11 cellular contexts compared by ENCODE assay signal in genomic region chr3:156677536-156677935, GRCh38. TPM values are rescaled to one million over a fixed set of nuclear protein-coding genes. Genes with fewer than 3 reads are reported as not detected.
DNase-seq lines count a peak whose midpoint lies in the region; ATAC-seq, FAIRE-seq and TF ChIP-seq lines count a peak whose summit lies in the region.
"Had no signal": no experiment of that assay in that cellular context is flagged by ENCODE, and none has a peak within 500 bp of the region (broad histone marks: within the 10 kb centered on the region; RNA-seq: fewer than 3 reads in every experiment).

No MANE protein-coding gene starts in this region.

- no peak for TF ChIP-seq POLR2A in endothelial cell of umbilical vein (IDR thresholded peaks at IDR 0.05; ENCODE audit: low read depth, low read length)
- TF ChIP-seq POLR2A in gastrocnemius medialis (IDR thresholded peaks at IDR 0.05) = no peak

- H3K4me3 Mint-ChIP-seq in activated CD4-positive, alpha-beta T cell treated with anti-CD3 and anti-CD28 coated beads, Interleukin-2, amount 10 ng/mL, durations not matched to agents 24 days and 14 days = peak overlapping the region; percentile 91

- H3K27me3 ChIP-seq in PC-9 (ENCODE audit: insufficient read depth, low read depth) = no peaks in the 10 kb centered on the region
- H3K27me3 ChIP-seq in endothelial cell of umbilical vein (ENCODE audit: control insufficient read depth in 2 of 2, insufficient read depth in 2 of 2, low read length in 2 of 2) = no peaks in the 10 kb centered on the region
- H3K27me3 ChIP-seq in gastrocnemius medialis = no peaks in the 10 kb centered on the region

- peaks cover 28% of the 10 kb centered on the region for H3F3A ChIP-seq in PC-9 (ENCODE audit: insufficient read depth, low read depth)

- POLR2A ChIA-PET in PC-9 (lab: Charles Lee; ENCODE audit: unreplicated experiment) = no interaction called here
- POLR2A ChIA-PET in endothelial cell of umbilical vein (lab: Charles Lee) = no interaction called here

- H3K4me1 ChIP-seq in PC-9 (replicated peaks; ENCODE audit: insufficient read depth) (peaks cover 76% of the 10 kb centered on the region), endothelial cell of umbilical vein (ENCODE audit: control insufficient read depth, extremely low read depth, insufficient read depth, low read length) (peaks cover 57% of the 10 kb centered on the region), gastrocnemius medialis (peaks cover 61 to 68% of the 10 kb centered on the region in 2 donors)

- TF ChIP-seq CTCF in PC-9 (conservative IDR thresholded peaks at IDR 0.05) = no peak
- no peak for TF ChIP-seq CTCF in endothelial cell of umbilical vein (IDR thresholded peaks at IDR 0.05; ENCODE audit: extremely low read depth in 1 of 2, insufficient read depth in 1 of 2, low read depth in 1 of 2, low read length in 2 of 2)
- TF ChIP-seq CTCF in gastrocnemius medialis (IDR thresholded peaks at IDR 0.05 in 4 of 5, conservative IDR thresholded peaks at IDR 0.05 in 1 of 5) = no peak

- dilution Hi-C loops in endothelial cell of umbilical vein (cut with MboI; ENCODE audit: extremely low pct_ligation_motif_present, low sequenced_read_pairs) = loop anchor here (25.0 kb wide), 1 partner anchor 460 kb away; no protein-coding TSS in a partner anchor

- peaks cover 46% of the 10 kb centered on the region for H3K36me3 Mint-ChIP-seq in activated CD4-positive, alpha-beta T cell treated with anti-CD3 and anti-CD28 coated beads, Interleukin-2, amount 10 ng/mL, durations not matched to agents 24 days and 14 days (ENCODE audit: low read depth)

- H3K27me3 Mint-ChIP-seq in activated CD4-positive, alpha-beta T cell treated with anti-CD3 and anti-CD28 coated beads, Interleukin-2, amount 10 ng/mL, durations not matched to agents 24 days and 14 days = no peaks in the 10 kb centered on the region

- H3K4me2 ChIP-seq in PC-9 (peak overlapping the region; percentile 92), endothelial cell of umbilical vein (ENCODE audit: insufficient read depth, low read length) (peak overlapping the region; percentile 76)

- FAIRE-seq in endothelial cell of umbilical vein (lab: Jason Lieb, UNC) = no peak

- H3K9me3 Mint-ChIP-seq in activated CD4-positive, alpha-beta T cell treated with anti-CD3 and anti-CD28 coated beads, Interleukin-2, amount 10 ng/mL, durations not matched to agents 24 days and 14 days = no peaks in the 10 kb centered on the region

- ATAC-seq in gastrocnemius medialis (no peak), GM19397 (IDR thresholded peaks at IDR 0.05; ENCODE audit: unreplicated experiment) (no peak), HG03354 (IDR thresholded peaks at IDR 0.05; ENCODE audit: poor library complexity, severe bottlenecking, unreplicated experiment) (no peak)

- H3K27ac ChIP-seq in PC-9 (no peak overlapping the region), endothelial cell of umbilical vein (ENCODE audit: insufficient read depth, low read depth, low read length) (peak overlapping the region; percentile 2), gastrocnemius medialis (peak overlapping the region; percentile 11 to 100 (median 96))

- DNase-seq in activated CD4-positive, alpha-beta T cell treated with anti-CD3 and anti-CD28 coated beads, Interleukin-2, amount 10 ng/mL, durations not matched to agents 24 days and 14 days = no peak
- no peak for DNase-seq in activated CD4-positive, alpha-beta T cell treated with anti-CD3 and anti-CD28 coated beads for 48 hours
- DNase-seq in PC-9 = no peak
- DNase-seq in endothelial cell of umbilical vein (ENCODE audit: low read depth, low spot score) = no peak
- no peak for DNase-seq in gastrocnemius medialis
- no peak for DNase-seq in NCI-H2196 treated with DMSO at 0.1 percent for 48 hours (lab: John Stamatoyannopoulos, UW; ENCODE audit: unreplicated experiment)
- DNase-seq: caudate nucleus, hippocampal formation, NCI-H1105 treated with DMSO at 0.1 percent for 48 hours had no signal

- H3K9ac ChIP-seq in endothelial cell of umbilical vein (replicated peaks; ENCODE audit: extremely low read depth, insufficient read depth, low read length) = no peak overlapping the region

- H2AFZ ChIP-seq in PC-9 = no peak overlapping the region
- H2AFZ ChIP-seq in endothelial cell of umbilical vein (ENCODE audit: low read depth, low read length) = no peak overlapping the region

- H3K9me3 ChIP-seq in PC-9 (ENCODE audit: insufficient read depth, low read depth) (no peaks in the 10 kb centered on the region), endothelial cell of umbilical vein (replicated peaks; ENCODE audit: control insufficient read depth, insufficient read depth, low read length) (no peaks in the 10 kb centered on the region), gastrocnemius medialis (no peaks in the 10 kb centered on the region)

- peak overlapping the region; percentile 54 for H3K27ac Mint-ChIP-seq in activated CD4-positive, alpha-beta T cell treated with anti-CD3 and anti-CD28 coated beads, Interleukin-2, amount 10 ng/mL, durations not matched to agents 24 days and 14 days

- peaks cover 62% of the 10 kb centered on the region for H3K4me1 Mint-ChIP-seq in activated CD4-positive, alpha-beta T cell treated with anti-CD3 and anti-CD28 coated beads, Interleukin-2, amount 10 ng/mL, durations not matched to agents 24 days and 14 days

- BruUV-seq in PC-9 (replicated peaks; lab: Mats Ljungman, UMichigan) (no TSS peak), endothelial cell of umbilical vein (replicated peaks; lab: Mats Ljungman, UMichigan) (no TSS peak)

- no peaks in the 10 kb centered on the region for H3K9me2 ChIP-seq in PC-9 (ENCODE audit: insufficient read depth)

- peaks cover 62% of the 10 kb centered on the region for H4K20me1 ChIP-seq in PC-9 (ENCODE audit: insufficient read depth)
- H4K20me1 ChIP-seq in endothelial cell of umbilical vein (replicated peaks; ENCODE audit: control insufficient read depth, extremely low read depth, insufficient read depth, low read length) = peaks cover 14% of the 10 kb centered on the region

- H3K4me3 ChIP-seq in PC-9 (peak overlapping the region; percentile 70; the same call in 1 of the 2 replicates), endothelial cell of umbilical vein (replicated peaks in 1 of 3; ENCODE audit: insufficient read depth in 1 of 3, low read depth in 1 of 3, low read length in 3 of 3) (peak overlapping the region in 1 of 3 experiments; percentile 4), gastrocnemius medialis (peak overlapping the region; percentile 6 to 92 (median 18))

- H3K36me3 ChIP-seq in PC-9 (ENCODE audit: low read depth) (peaks cover 52% of the 10 kb centered on the region), endothelial cell of umbilical vein (ENCODE audit: control insufficient read depth in 2 of 2, extremely low read depth in 1 of 2, insufficient read depth in 2 of 2, low read length in 2 of 2) (peaks cover 6 to 26% of the 10 kb centered on the region in 2 experiments), gastrocnemius medialis (peaks cover 2 to 12% of the 10 kb centered on the region in 2 donors)

- intact Hi-C loops in activated CD4-positive, alpha-beta T cell treated with anti-CD3 and anti-CD28 coated beads, Interleukin-2, amount 10 ng/mL, durations not matched to agents 24 days and 14 days (cut with micrococcal nuclease) = loop anchor here (1.0 to 2.0 kb wide), 3 partner anchors 8 to 451 kb away; no protein-coding TSS in a partner anchor
- intact Hi-C loops in PC-9 (cut with micrococcal nuclease; ENCODE audit: unreplicated experiment) (loop anchor here (10.0 kb wide), 1 partner anchor 223 kb away; no protein-coding TSS in a partner anchor), endothelial cell of umbilical vein (cut with micrococcal nuclease) (loop anchor here (5.0 kb wide), 1 partner anchor 375 kb away; no protein-coding TSS in a partner anchor), gastrocnemius medialis (cut with DNase I; ENCODE audit: low total_unique reads) (loop anchor here (5.0 to 10.0 kb wide), 3 partner anchors 485 to 823 kb away; partner anchors contain the start of genes CCNL1 and SLC33A1)

- no peaks in the 10 kb centered on the region for H3K9me1 ChIP-seq in endothelial cell of umbilical vein (replicated peaks; ENCODE audit: control insufficient read depth, extremely low read depth, insufficient read depth, low read length)

- H3K79me2 ChIP-seq in PC-9 (ENCODE audit: low read depth) (peaks cover 80% of the 10 kb centered on the region), endothelial cell of umbilical vein (ENCODE audit: control insufficient read depth, insufficient read depth, low read length) (peaks cover 81% of the 10 kb centered on the region)

- CTCF ChIA-PET in PC-9 (lab: Charles Lee) (no interaction called here), endothelial cell of umbilical vein (lab: Charles Lee) (interaction anchor here (2.2 kb wide), 1 partner anchor 12 kb away, joined by 11 read pairs; no protein-coding TSS in a partner anchor)

- in situ Hi-C loops in gastrocnemius medialis (cut with MboI; ENCODE audit: low sequenced_read_pairs in 4 of 4) = loop anchor here in 3 of 4 donors (5.0 to 25.0 kb wide), 4 partner anchors 137 to 457 kb away; no protein-coding TSS in a partner anchor

TF ChIP-seq in endothelial cell of umbilical vein, 7 proteins besides CTCF, POLR2A, EP300 and RAD21 (continues in another document):
- TF ChIP-seq MYC (IDR thresholded peaks at IDR 0.05; ENCODE audit: low read depth, low read length) (no peak), JUN (IDR thresholded peaks at IDR 0.05; ENCODE audit: borderline replicate concordance, insufficient read depth, insufficient read length, low read depth) (no peak), POLR2AphosphoS5 (IDR thresholded peaks at IDR 0.05; ENCODE audit: insufficient read depth, low read depth, low read length) (no peak), GATA2 (IDR thresholded peaks at IDR 0.05; ENCODE audit: insufficient read depth, insufficient read length, low read depth, low read length) (no peak), EZH2 (IDR thresholded peaks at IDR 0.05; ENCODE audit: borderline replicate concordance, low read depth, low read length, severe bottlenecking) (no peak), MAX (IDR thresholded peaks at IDR 0.05; ENCODE audit: insufficient read depth, insufficient read length) (no peak)

RNA-seq across cellular contexts. Expression of gene TIPARP, which starts 3.1 kb away (rescaled TPM):
- total RNA-seq in activated CD4-positive, alpha-beta T cell treated with anti-CD3 and anti-CD28 coated beads, Interleukin-2, amount 10 ng/mL, durations not matched to agents 24 days and 14 days = 17.7 and 18.7 TPM in 2 replicates
- total RNA-seq in PC-9 (2021) (30.3 and 35.0 TPM in 2 replicates), endothelial cell of umbilical vein (20.0 and 21.2 TPM in 2 replicates), gastrocnemius medialis (10 to 100 TPM; 16.0 to 50.2 (median 31.7) TPM)
- polyA plus RNA-seq in endothelial cell of umbilical vein = 8.1 and 9.1 TPM in 2 replicates
- 11.8 and 13.5 TPM in 2 replicates for polyA plus RNA-seq in endothelial cell of umbilical vein (2011; cell fraction: cytosol; rRNA removed)
- 21.4 and 21.9 TPM in 2 replicates for polyA plus RNA-seq in endothelial cell of umbilical vein (2011; cell fraction: nucleus; rRNA removed)
- polyA plus RNA-seq in endothelial cell of umbilical vein (2012) = 13.0 and 21.9 TPM in 2 replicates
- 24.8 and 29.4 TPM in 2 replicates for polyA minus RNA-seq in endothelial cell of umbilical vein
- polyA minus RNA-seq in endothelial cell of umbilical vein (2011; cell fraction: cytosol; rRNA and poly(A)+ RNA removed) = 11.0 TPM
- 119 and 123 TPM in 2 replicates for polyA minus RNA-seq in endothelial cell of umbilical vein (2011; cell fraction: nucleus; rRNA and poly(A)+ RNA removed)
